ENCODE assay signal across 13 cellular contexts in genomic region chr14:69317780-69318179, GRCh38. TPM values are rescaled to one million over a fixed set of nuclear protein-coding genes. Genes with fewer than 3 reads are reported as not detected.
DNase-seq lines count a peak whose midpoint lies in the region; ATAC-seq and TF ChIP-seq lines count a peak whose summit lies in the region.
"Had no signal": no experiment of that assay in that cellular context is flagged by ENCODE, and none has a peak within 500 bp of the region (broad histone marks: within the 10 kb centered on the region; RNA-seq: fewer than 3 reads in every experiment).

No MANE protein-coding gene starts in this region.

- H3K9me3 Mint-ChIP-seq in dendritic cell treated with granulocyte-macrophage colony-stimulating factor and Interleukin-4, amounts not matched to agents 40 ng/mL and 50 ng/mL, for 4 days: no peaks in the 10 kb centered on the region
- H3K9me3 Mint-ChIP-seq in glutamatergic neuron (ENCODE audit: unreplicated experiment): peaks cover 11% of the 10 kb centered on the region

- intact Hi-C loops in dendritic cell treated with granulocyte-macrophage colony-stimulating factor and Interleukin-4, amounts not matched to agents 40 ng/mL and 50 ng/mL, for 4 days (cut with micrococcal nuclease): no loop called here

- H3K4me3 ChIP-seq in ACC112 (ENCODE audit: low read depth, low read length) (no peak overlapping the region), osteoblast (ENCODE audit: insufficient read depth, low read length) (peak overlapping the region; percentile 6)

- H3K79me2 ChIP-seq in ACC112 (ENCODE audit: control insufficient read depth, insufficient read depth, low read length, unreplicated experiment) (no peaks in the 10 kb centered on the region), osteoblast (ENCODE audit: insufficient read depth, low read length) (no peaks in the 10 kb centered on the region)

- peak overlapping the region; percentile 64 for H3K4me2 ChIP-seq in osteoblast (ENCODE audit: insufficient read depth, low read length)

- TF ChIP-seq CTCF in osteoblast (IDR thresholded peaks at IDR 0.05; ENCODE audit: extremely low read depth, low read depth, low read length): no peak
- no peak for TF ChIP-seq CTCF in glutamatergic neuron (IDR thresholded peaks at IDR 0.05; ENCODE audit: partially characterized antibody, unreplicated experiment)

- H3K27ac ChIP-seq in ACC112 (ENCODE audit: low read depth, low read length): peak overlapping the region; percentile 71
- H3K27ac ChIP-seq in osteoblast (ENCODE audit: low read depth, low read length): peak overlapping the region; percentile 77

- H3K27me3 ChIP-seq in ACC112 (ENCODE audit: insufficient read depth, low read length): no peaks in the 10 kb centered on the region
- no peaks in the 10 kb centered on the region for H3K27me3 ChIP-seq in osteoblast (ENCODE audit: insufficient read depth, low read length)
- H3K27me3 ChIP-seq: BE2C had no signal

- peak overlapping the region; percentile 57 for H3K27ac Mint-ChIP-seq in dendritic cell treated with granulocyte-macrophage colony-stimulating factor and Interleukin-4, amounts not matched to agents 40 ng/mL and 50 ng/mL, for 4 days
- no peak overlapping the region for H3K27ac Mint-ChIP-seq in glutamatergic neuron (ENCODE audit: unreplicated experiment)

- H3K4me1 ChIP-seq in ACC112 (ENCODE audit: control insufficient read depth, insufficient read depth, low read length, unreplicated experiment) (peaks cover 22% of the 10 kb centered on the region), osteoblast (ENCODE audit: insufficient read depth, low read length) (peaks cover 13% of the 10 kb centered on the region)
- H3K4me1 ChIP-seq: BE2C had no signal

- ATAC-seq in GM18858 (IDR thresholded peaks at IDR 0.05; ENCODE audit: unreplicated experiment) (no peak), HG03175 (IDR thresholded peaks at IDR 0.05; ENCODE audit: unreplicated experiment) (no peak)

- DNase-seq in MV-4-11 (lab: John Stamatoyannopoulos, UW) (peak; percentile 97), osteoblast (ENCODE audit: insufficient read length, low spot score, missing footprints) (no peak), glutamatergic neuron (no peak), NCI-H1436 (lab: John Stamatoyannopoulos, UW) (no peak)
- DNase-seq: activated gamma-delta T cell; BE2C; KG1; nucleus accumbens; stimulated activated CD4-positive, alpha-beta T cell treated with anti-CD3 and anti-CD28 coated beads, Interleukin-2, amount 100 ng/mL, for 48 hours had no signal

- H2AFZ ChIP-seq in ACC112 (ENCODE audit: low read length, unreplicated experiment) (peak overlapping the region; percentile 16), osteoblast (ENCODE audit: low read length) (peak overlapping the region; percentile 58)

- H3K27me3 Mint-ChIP-seq in dendritic cell treated with granulocyte-macrophage colony-stimulating factor and Interleukin-4, amounts not matched to agents 40 ng/mL and 50 ng/mL, for 4 days: peaks cover 38% of the 10 kb centered on the region
- H3K27me3 Mint-ChIP-seq in glutamatergic neuron (ENCODE audit: unreplicated experiment): peaks cover 14% of the 10 kb centered on the region

- no peaks in the 10 kb centered on the region for H3K36me3 Mint-ChIP-seq in dendritic cell treated with granulocyte-macrophage colony-stimulating factor and Interleukin-4, amounts not matched to agents 40 ng/mL and 50 ng/mL, for 4 days (ENCODE audit: low read depth)
- H3K36me3 Mint-ChIP-seq in glutamatergic neuron (ENCODE audit: unreplicated experiment): no peaks in the 10 kb centered on the region

- no peak overlapping the region for H3K4me3 Mint-ChIP-seq in dendritic cell treated with granulocyte-macrophage colony-stimulating factor and Interleukin-4, amounts not matched to agents 40 ng/mL and 50 ng/mL, for 4 days
- H3K4me3 Mint-ChIP-seq in glutamatergic neuron (ENCODE audit: unreplicated experiment): no peak overlapping the region

- H3K9me3 ChIP-seq in osteoblast (ENCODE audit: low read depth, low read length): no peaks in the 10 kb centered on the region
- H3K9me3 ChIP-seq: BE2C had no signal

- H4K20me1 ChIP-seq in osteoblast (ENCODE audit: insufficient read depth, low read length): no peaks in the 10 kb centered on the region

- H3K36me3 ChIP-seq in ACC112 (ENCODE audit: insufficient read depth, low read length) (no peaks in the 10 kb centered on the region), osteoblast (ENCODE audit: insufficient read depth, low read length) (no peaks in the 10 kb centered on the region)
- H3K36me3 ChIP-seq: BE2C had no signal

- peaks cover 40% of the 10 kb centered on the region for H3K4me1 Mint-ChIP-seq in dendritic cell treated with granulocyte-macrophage colony-stimulating factor and Interleukin-4, amounts not matched to agents 40 ng/mL and 50 ng/mL, for 4 days (ENCODE audit: low read depth)
- peaks cover 7% of the 10 kb centered on the region for H3K4me1 Mint-ChIP-seq in glutamatergic neuron (ENCODE audit: low read depth, unreplicated experiment)

RNA-seq across cellular contexts. Expression of gene GALNT16, which starts 57.8 kb away (rescaled TPM):
- total RNA-seq in osteoblast: 4.0 and 4.1 TPM in 2 replicates
- total RNA-seq in glutamatergic neuron (ENCODE audit: unreplicated experiment): 124 TPM

Comparison
In these comparisons a context has a peak if more than half of its experiments do, and no peak if none do; other contexts are left out.
1. RNA of gene GALNT16, which starts 57.8 kb away (total RNA-seq): 124 TPM in glutamatergic neuron (single experiment); 4.0 to 4.1 TPM in osteoblast; every median in the first group is over 10 times any median in the second.